9 cellular contexts compared by ENCODE assay signal in genomic region chr20:2871555-2872303, GRCh38. TPM values are rescaled to one million over a fixed set of nuclear protein-coding genes. Genes with fewer than 3 reads are reported as not detected.
DNase-seq lines count a peak whose midpoint lies in the region; ATAC-seq, FAIRE-seq and TF ChIP-seq lines count a peak whose summit lies in the region.
"Had no signal": no experiment of that assay in that cellular context is flagged by ENCODE, and none has a peak within 500 bp of the region (broad histone marks: within the 10 kb centered on the region; RNA-seq: fewer than 3 reads in every experiment).

No MANE protein-coding gene starts in this region.

- DNase-seq in A549 (ENCODE audit: low read depth in 1 of 2, low spot score in 1 of 2) (no peak), HFF-Myc (ENCODE audit: extremely low read depth, low read depth) (no peak), cerebellar cortex (ENCODE audit: low spot score) (peak; percentile 25), NCI-H2029 treated with DMSO at 0.1 percent for 48 hours (lab: John Stamatoyannopoulos, UW) (no peak), SW 1271 (lab: John Stamatoyannopoulos, UW) (no peak), hepatic stellate cell (ENCODE audit: low spot score) (no peak)
- DNase-seq in naive thymus-derived CD4-positive, alpha-beta T cell = no peak

- no peak for FAIRE-seq in A549 (lab: Jason Lieb, UNC)

- peak overlapping the region; percentile 84 to 96 (median 94) for H3K4me3 Mint-ChIP-seq in naive thymus-derived CD4-positive, alpha-beta T cell

- 92% methylated on average over 22 of the region's 22 CpGs for WGBS in A549 (ENCODE audit: missing lambda C conversion rate)

- H3K27me3 Mint-ChIP-seq in naive thymus-derived CD4-positive, alpha-beta T cell = no peaks in the 10 kb centered on the region

- intact Hi-C loops in naive thymus-derived CD4-positive, alpha-beta T cell (cut with micrococcal nuclease) = loop anchor here (1.0 to 10.0 kb wide), 9 partner anchors 47 to 347 kb away; partner anchors contain the start of genes NOP56 (in 2 of the 2), FASTKD5 (in 1 of the 2) and UBOX5 (in 1 of the 2)

- H3K4me3 ChIP-seq in A549 = no peak overlapping the region; the same call in 2 of the 3 replicates
- peak overlapping the region; percentile 69 for H3K4me3 ChIP-seq in HFF-Myc (replicated peaks; ENCODE audit: low read depth, low read length)
- H3K4me3 ChIP-seq in naive thymus-derived CD4-positive, alpha-beta T cell (ENCODE audit: low read length) = peak overlapping the region; percentile 80

- H3K27me3 ChIP-seq in naive thymus-derived CD4-positive, alpha-beta T cell (ENCODE audit: control insufficient read depth in 2 of 2, insufficient read depth in 2 of 2, low read length in 2 of 2) = no peaks in the 10 kb centered on the region

- peak overlapping the region; percentile 94 for H3K4me2 ChIP-seq in A549

- H3K36me3 ChIP-seq in naive thymus-derived CD4-positive, alpha-beta T cell (ENCODE audit: control insufficient read depth in 2 of 3, insufficient read depth in 3 of 3, low read length in 3 of 3) = no peaks in the 10 kb centered on the region

- no peak for TF ChIP-seq EP300 in A549 (IDR thresholded peaks at IDR 0.05)

- H3K36me3 Mint-ChIP-seq in naive thymus-derived CD4-positive, alpha-beta T cell = peaks cover 0 to 13% (median 0%) of the 10 kb centered on the region in 5 donors

- CTCF ChIA-PET in A549 (lab: Yijun Ruan, JAX) = interaction anchor here (0.7 to 2.4 kb wide), 9 partner anchors 16 to 208 kb away, joined by 3 to 9 read pairs (median 5); no protein-coding TSS in a partner anchor
- CTCF ChIA-PET in naive thymus-derived CD4-positive, alpha-beta T cell (lab: Charles Lee) = no interaction called here

- peak overlapping the region in 6 of 9 donors; percentile 11 to 95 (median 55) for H3K27ac Mint-ChIP-seq in naive thymus-derived CD4-positive, alpha-beta T cell

- TF ChIP-seq CTCF in A549 (IDR thresholded peaks at IDR 0.05) (no peak), HFF-Myc (IDR thresholded peaks at IDR 0.05; ENCODE audit: low read depth, low read length, missing control alignments) (no peak)

- peaks cover 33% of the 10 kb centered on the region for H3K4me1 ChIP-seq in A549
- peaks cover 22 to 35% of the 10 kb centered on the region in 2 donors for H3K4me1 ChIP-seq in naive thymus-derived CD4-positive, alpha-beta T cell (ENCODE audit: control insufficient read depth in 2 of 2, insufficient read depth in 2 of 2, low read length in 2 of 2)

- no peak for TF ChIP-seq POLR2A in A549 (IDR thresholded peaks at IDR 0.05; ENCODE audit: low read length)

- POLR2A ChIA-PET in A549 (lab: Yijun Ruan, JAX) = no interaction called here
- POLR2A ChIA-PET in naive thymus-derived CD4-positive, alpha-beta T cell (lab: Charles Lee) = interaction anchor here (1.0 to 1.7 kb wide), 4 partner anchors 17 to 71 kb away, joined by 3 to 8 read pairs (median 4); partner anchors contain the start of genes CPXM1, PCED1A and VPS16

- no peaks in the 10 kb centered on the region for H3K9me3 ChIP-seq in A549
- no peaks in the 10 kb centered on the region for H3K9me3 ChIP-seq in naive thymus-derived CD4-positive, alpha-beta T cell (ENCODE audit: control insufficient read depth in 2 of 3, low read length in 3 of 3)

- H3K27ac ChIP-seq in A549 = peak overlapping the region in 1 of 2 experiments; percentile 98; a peak in 2 of 6 replicates
- no peak overlapping the region for H3K27ac ChIP-seq in naive thymus-derived CD4-positive, alpha-beta T cell (ENCODE audit: low read depth, low read length)

- peaks cover 33 to 53% (median 49%) of the 10 kb centered on the region in 7 donors for H3K4me1 Mint-ChIP-seq in naive thymus-derived CD4-positive, alpha-beta T cell

- TF ChIP-seq RAD21 in A549 (conservative IDR thresholded peaks at IDR 0.05 in 1 of 2, IDR thresholded peaks at IDR 0.05 in 1 of 2) = no peak

- H3K9me3 Mint-ChIP-seq in naive thymus-derived CD4-positive, alpha-beta T cell = no peaks in the 10 kb centered on the region

- no peak for ATAC-seq in A549
- no peak for ATAC-seq in naive thymus-derived CD4-positive, alpha-beta T cell
- ATAC-seq in HG03108 (IDR thresholded peaks at IDR 0.05; ENCODE audit: unreplicated experiment) = no peak

TF ChIP-seq in A549, 52 proteins besides CTCF, POLR2A, EP300 and RAD21 (continues in another document):
- TF ChIP-seq RCOR1 (IDR thresholded peaks at IDR 0.05; ENCODE audit: low read depth, low read length) (no peak), ATOH8 (CRISPR knock-in tag; IDR thresholded peaks at IDR 0.05; ENCODE audit: low read depth) (no peak), CBX8 (IDR thresholded peaks at IDR 0.05) (no peak), ZC3H11A (IDR thresholded peaks at IDR 0.05) (no peak), PBX3 (IDR thresholded peaks at IDR 0.05) (no peak), FOSL2 (IDR thresholded peaks at IDR 0.05) (no peak), FOSL2 (CRISPR knock-in tag; IDR thresholded peaks at IDR 0.05) (no peak), RARB (CRISPR knock-in tag; IDR thresholded peaks at IDR 0.05) (no peak)

RNA-seq across cellular contexts. Expression of gene PTPRA, which starts 1.6 kb away (rescaled TPM):
- 74.4 and 83.2 TPM in 2 replicates for polyA plus RNA-seq in A549 (2011; rRNA removed)
- 31.2 and 35.6 TPM in 2 replicates for polyA plus RNA-seq in A549 (2012; cell fraction: cytosol; rRNA removed)
- 27.9 and 32.4 TPM in 2 replicates for polyA plus RNA-seq in A549 (2012; cell fraction: nucleus; rRNA removed)
- 26.5 to 29.8 TPM (median 29.2 TPM) in 3 replicates for polyA plus RNA-seq in A549 (2017; fragmentation: RNase III; extraction: RNeasy Plus Mini Kit Qiagen cat#74134 plus additional on column Dnase treatment)
- polyA minus RNA-seq in A549 (2011; rRNA and poly(A)+ RNA removed) = 37.1 and 46.2 TPM in 2 replicates
- total RNA-seq in naive thymus-derived CD4-positive, alpha-beta T cell = 10 to 100 TPM; 68.0 to 86.6 (median 81.2) TPM
- 10 to 100 TPM; 27.5 to 41.7 TPM for polyA plus RNA-seq in naive thymus-derived CD4-positive, alpha-beta T cell

RNA-seq across cellular contexts. Expression of gene VPS16, which starts 31.2 kb away (rescaled TPM):
- polyA plus RNA-seq in A549 (2011; rRNA removed) (33.0 and 35.5 TPM in 2 replicates), A549 (2017; fragmentation: RNase III; extraction: RNeasy Plus Mini Kit Qiagen cat#74134 plus additional on column Dnase treatment) (34.3 to 38.2 TPM (median 37.5 TPM) in 3 replicates)
- polyA plus RNA-seq in A549 (2012; cell fraction: cytosol; rRNA removed) = 41.2 and 43.3 TPM in 2 replicates
- 161 and 181 TPM in 2 replicates for polyA plus RNA-seq in A549 (2012; cell fraction: nucleus; rRNA removed)
- 47.5 and 50.4 TPM in 2 replicates for polyA minus RNA-seq in A549 (2011; rRNA and poly(A)+ RNA removed)
- 10 to 100 TPM; 45.5 to 62.4 (median 56.1) TPM for total RNA-seq in naive thymus-derived CD4-positive, alpha-beta T cell
- polyA plus RNA-seq in naive thymus-derived CD4-positive, alpha-beta T cell = 10 to 100 TPM; 25.0 to 43.3 TPM

RNA-seq across cellular contexts. Expression of gene PCED1A, which starts 31.3 kb away (rescaled TPM):
- 25.7 and 31.4 TPM in 2 replicates for polyA plus RNA-seq in A549 (2011; rRNA removed)
- 36.6 and 38.1 TPM in 2 replicates for polyA plus RNA-seq in A549 (2012; cell fraction: cytosol; rRNA removed)
- 248 and 268 TPM in 2 replicates for polyA plus RNA-seq in A549 (2012; cell fraction: nucleus; rRNA removed)
- 30.5 to 43.8 TPM (median 43.2 TPM) in 3 replicates for polyA plus RNA-seq in A549 (2017; fragmentation: RNase III; extraction: RNeasy Plus Mini Kit Qiagen cat#74134 plus additional on column Dnase treatment)
- 13.2 and 17.7 TPM in 2 replicates for polyA minus RNA-seq in A549 (2011; rRNA and poly(A)+ RNA removed)
- 100 to 1,000 TPM in 1 of 5 experiments, 10 to 100 TPM in 4; 27.8 to 105 (median 72.5) TPM for total RNA-seq in naive thymus-derived CD4-positive, alpha-beta T cell
- 10 to 100 TPM; 23.6 to 27.3 TPM for polyA plus RNA-seq in naive thymus-derived CD4-positive, alpha-beta T cell

RNA-seq across cellular contexts. Expression of gene TMEM239, which starts 55.6 kb away (rescaled TPM):
- polyA plus RNA-seq in A549 (2011; rRNA removed) (not detected in 2 replicates), A549 (2017; fragmentation: RNase III; extraction: RNeasy Plus Mini Kit Qiagen cat#74134 plus additional on column Dnase treatment) (not detected in 3 replicates)
- polyA plus RNA-seq in A549 (2012; cell fraction: cytosol; rRNA removed) = 0.10 TPM in 1 of 2 replicates, not detected in the other
- 0.19 and 1.1 TPM in 2 replicates for polyA plus RNA-seq in A549 (2012; cell fraction: nucleus; rRNA removed)
- not detected in 2 replicates for polyA minus RNA-seq in A549 (2011; rRNA and poly(A)+ RNA removed)
- total RNA-seq in naive thymus-derived CD4-positive, alpha-beta T cell = not detected
- not detected for polyA plus RNA-seq in naive thymus-derived CD4-positive, alpha-beta T cell
- total RNA-seq: activated CD8-positive, alpha-beta memory T cell treated with anti-CD3 and anti-CD28 coated beads for 36 hours had no signal

RNA-seq across cellular contexts. Expression of gene C20orf141, which starts 56.9 kb away (rescaled TPM):
- polyA plus RNA-seq in A549 (2011; rRNA removed) = 0.16 and 0.24 TPM in 2 replicates
- polyA plus RNA-seq in A549 (2012; cell fraction: cytosol; rRNA removed) = 0.23 TPM in 1 of 2 replicates, not detected in the other
- polyA plus RNA-seq in A549 (2012; cell fraction: nucleus; rRNA removed) = 0.21 and 0.58 TPM in 2 replicates
- 0.29 to 0.56 TPM (median 0.54 TPM) in 3 replicates for polyA plus RNA-seq in A549 (2017; fragmentation: RNase III; extraction: RNeasy Plus Mini Kit Qiagen cat#74134 plus additional on column Dnase treatment)
- polyA minus RNA-seq in A549 (2011; rRNA and poly(A)+ RNA removed) = 0.54 and 1.5 TPM in 2 replicates
- not detected for total RNA-seq in naive thymus-derived CD4-positive, alpha-beta T cell
- polyA plus RNA-seq in naive thymus-derived CD4-positive, alpha-beta T cell = not detected
- total RNA-seq: activated CD8-positive, alpha-beta memory T cell treated with anti-CD3 and anti-CD28 coated beads for 36 hours had no signal
